Comparison of ENCODE assay signal across 1 cellular context in genomic region chr1:15262003-15262377, GRCh38.
A peak's percentile ranks its signal among the peaks of the same experiment; 100 is the strongest.
TF ChIP-seq lines count a peak whose summit lies in the region.

No MANE protein-coding gene starts in this region.

TF ChIP-seq in K562, 482 proteins besides CTCF, POLR2A, EP300 and RAD21:
- TF ChIP-seq CBX1 (IDR thresholded peaks at IDR 0.05; ENCODE audit: low read depth) (0 out of 2 replicates have a peak, but pooled peaks have one; percentile 40), ZFP36 (IDR thresholded peaks at IDR 0.05; ENCODE audit: low read depth, low read length, partially characterized antibody) (peak; percentile 41), KDM1A (IDR thresholded peaks at IDR 0.05) (0 out of 4 replicates have a peak, but pooled peaks of 1 of the 2 experiments have one; percentile 33), SRSF9 (IDR thresholded peaks at IDR 0.05; ENCODE audit: borderline replicate concordance, low read depth, low read length) (no peak), RBM25 (IDR thresholded peaks at IDR 0.05; ENCODE audit: low read depth, low read length, severe bottlenecking) (peak; percentile 41), YBX1 (IDR thresholded peaks at IDR 0.05) (no peak)
TF ChIP-seq in K562: peak in this region for 4.
